In genomic region chr7:25952277-25953057, GRCh38 we compare ENCODE assay signal across 9 cellular contexts.
DNase-seq lines count a peak whose midpoint lies in the region; ATAC-seq, FAIRE-seq and TF ChIP-seq lines count a peak whose summit lies in the region.
"Had no signal": no experiment of that assay in that cellular context is flagged by ENCODE, and none has a peak within 500 bp of the region (broad histone marks: within the 10 kb centered on the region; RNA-seq: fewer than 3 reads in every experiment).

No MANE protein-coding gene starts in this region.

- no peaks in the 10 kb centered on the region for H3K79me2 ChIP-seq in osteoblast (ENCODE audit: insufficient read depth, low read length)

- H3K4me1 Mint-ChIP-seq in central memory CD8-positive, alpha-beta T cell: peaks cover 14% of the 10 kb centered on the region

- H3K27me3 Mint-ChIP-seq in central memory CD8-positive, alpha-beta T cell: no peaks in the 10 kb centered on the region

- peaks cover 22% of the 10 kb centered on the region for H3K27me3 ChIP-seq in osteoblast (ENCODE audit: insufficient read depth, low read length)

- peak overlapping the region; percentile 87 for H3K4me3 Mint-ChIP-seq in central memory CD8-positive, alpha-beta T cell

- H3K27ac Mint-ChIP-seq in central memory CD8-positive, alpha-beta T cell (ENCODE audit: low read depth): no peak overlapping the region

- intact Hi-C loops in kidney (cut with DNase I): no loop called here

- H3K4me1 ChIP-seq in osteoblast (ENCODE audit: insufficient read depth, low read length) (no peaks in the 10 kb centered on the region), kidney (ENCODE audit: control insufficient read depth in 1 of 2, insufficient read depth in 1 of 2, low read depth in 1 of 2, low read length in 2 of 2) (peaks cover 0 to 9% of the 10 kb centered on the region in 2 donors)

- no peak for ATAC-seq in central memory CD8-positive, alpha-beta T cell (replicated peaks; ENCODE audit: extremely low read depth, poor library complexity, severe bottlenecking)
- no peak for ATAC-seq in GM19463 (IDR thresholded peaks at IDR 0.05; ENCODE audit: unreplicated experiment)

- peaks cover 3% of the 10 kb centered on the region for H3K36me3 Mint-ChIP-seq in central memory CD8-positive, alpha-beta T cell (ENCODE audit: insufficient read depth)

- H3K36me3 ChIP-seq in osteoblast (ENCODE audit: insufficient read depth, low read length): no peaks in the 10 kb centered on the region
- H3K36me3 ChIP-seq in kidney (ENCODE audit: control insufficient read depth in 1 of 2, insufficient read depth in 2 of 2, low read length in 2 of 2): no peaks in the 10 kb centered on the region

- DNase-seq in ELF-1 (ENCODE audit: low read depth, low spot score) (peak; percentile 10), NCI-H2029 (lab: John Stamatoyannopoulos, UW) (peak; percentile 38), osteoblast (ENCODE audit: insufficient read length, low spot score, missing footprints) (peak; percentile 70), NCI-H2171 (lab: John Stamatoyannopoulos, UW) (no peak), medulla oblongata (ENCODE audit: extremely low spot score) (no peak), kidney (no peak)
- DNase-seq in central memory CD8-positive, alpha-beta T cell (ENCODE audit: low spot score in 2 of 2): no peak
- DNase-seq: nucleus accumbens had no signal

- H4K20me1 ChIP-seq in osteoblast (ENCODE audit: insufficient read depth, low read length): no peaks in the 10 kb centered on the region

- no peak overlapping the region for H3K4me3 ChIP-seq in osteoblast (ENCODE audit: insufficient read depth, low read length)
- H3K4me3 ChIP-seq in kidney (ENCODE audit: low read length in 2 of 2): peak overlapping the region in 1 of 2 donors; percentile 70

- H2AFZ ChIP-seq in osteoblast (ENCODE audit: low read length): no peak overlapping the region

- peak overlapping the region; percentile 78 for H3K4me2 ChIP-seq in osteoblast (ENCODE audit: insufficient read depth, low read length)

- H3K27ac ChIP-seq in osteoblast (ENCODE audit: low read depth, low read length) (no peak overlapping the region), kidney (ENCODE audit: low read depth in 2 of 2, low read length in 2 of 2) (no peak overlapping the region)

- TF ChIP-seq CTCF in osteoblast (IDR thresholded peaks at IDR 0.05; ENCODE audit: extremely low read depth, low read depth, low read length) (no peak), kidney (IDR thresholded peaks at IDR 0.05; ENCODE audit: borderline replicate concordance, extremely low read depth, insufficient read depth) (no peak)

- no peak for FAIRE-seq in kidney (lab: Jason Lieb, UNC)

- H3K9me3 ChIP-seq in osteoblast (ENCODE audit: low read depth, low read length) (no peaks in the 10 kb centered on the region), kidney (ENCODE audit: control insufficient read depth in 1 of 2, low read length in 2 of 2) (no peaks in the 10 kb centered on the region)

- H3K9ac ChIP-seq in kidney (ENCODE audit: low read length in 2 of 2): peak overlapping the region in 1 of 2 donors; percentile 68

- H3K9me3 Mint-ChIP-seq in central memory CD8-positive, alpha-beta T cell: no peaks in the 10 kb centered on the region

Comparison
In these comparisons a context has a peak if more than half of its experiments do, and no peak if none do; other contexts are left out.
1. DNase-seq: peak in ELF-1 (single experiment), NCI-H2029 (single experiment) and osteoblast (single experiment); none in central memory CD8-positive, alpha-beta T cell (0 of 2), NCI-H2171 (single experiment), medulla oblongata (single experiment) and kidney (single experiment).